In the genomic region with DNA sequence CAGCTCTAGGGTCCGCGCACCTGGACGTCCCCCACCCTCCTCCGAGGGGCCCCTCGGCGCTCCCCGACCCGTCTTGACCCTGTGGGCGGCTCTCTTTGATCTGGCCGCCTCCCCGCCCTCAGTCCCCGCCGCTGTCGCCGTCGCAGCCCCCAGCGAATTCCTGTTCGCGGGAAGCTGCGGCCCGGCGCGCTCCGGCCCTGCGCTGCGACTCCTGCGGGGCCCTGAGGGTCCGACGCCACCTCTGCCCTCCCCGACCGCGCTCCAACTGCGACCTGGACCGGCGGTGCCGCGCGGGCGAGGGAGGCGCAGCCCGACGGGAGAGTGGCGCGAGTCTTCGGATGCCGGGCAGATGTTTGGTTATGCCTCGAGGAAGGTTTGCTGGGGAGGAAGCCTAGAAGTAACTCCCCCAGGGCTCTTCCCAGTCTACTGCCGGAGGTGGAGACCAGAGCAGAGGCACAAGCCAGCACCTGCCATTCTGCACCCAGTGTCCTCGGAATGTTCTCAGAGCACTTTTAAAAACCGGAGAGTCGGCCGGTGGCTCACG, we compare ENCODE assay signal across 9 cellular contexts. TPM values are rescaled to one million over a fixed set of nuclear protein-coding genes. Genes with fewer than 3 reads are reported as not detected.
DNase-seq lines count a peak whose midpoint lies in the region; ATAC-seq, FAIRE-seq and TF ChIP-seq lines count a peak whose summit lies in the region.
"Had no signal": no experiment of that assay in that cellular context is flagged by ENCODE, and none has a peak within 500 bp of the region (broad histone marks: within the 10 kb centered on the region; RNA-seq: fewer than 3 reads in every experiment).

No MANE protein-coding gene starts in this region.

- DNase-seq in MG63 (no peak), bronchial epithelial cell (ENCODE audit: low read depth) (peak; percentile 18), pons (ENCODE audit: low spot score) (no peak), glomerular visceral epithelial cell (ENCODE audit: extremely low spot score) (no peak), cerebellum (ENCODE audit: low spot score) (no peak)

- TF ChIP-seq CTCF in DOHH2 (IDR thresholded peaks at IDR 0.05; ENCODE audit: low read depth, low read length, poor library complexity, severe bottlenecking) (no peak), bronchial epithelial cell (IDR thresholded peaks at IDR 0.05; ENCODE audit: insufficient read depth, low read length, severe bottlenecking) (no peak)

- no peak overlapping the region for H3K9ac ChIP-seq in mucosa of rectum (ENCODE audit: low read depth in 1 of 2, low read length in 2 of 2)

- no peaks in the 10 kb centered on the region for H4K20me1 ChIP-seq in DOHH2 (ENCODE audit: control insufficient read depth, insufficient read depth, low read depth, low read length)

- H3K27ac ChIP-seq in DOHH2 (ENCODE audit: low read depth, low read length) (no peak overlapping the region), mucosa of rectum (ENCODE audit: low read depth in 2 of 2, low read length in 2 of 2) (no peak overlapping the region)

- peak overlapping the region; percentile 89 for H3K4me2 ChIP-seq in DOHH2 (ENCODE audit: low read length)

- peaks cover 29% of the 10 kb centered on the region for H3K27me3 ChIP-seq in DOHH2 (ENCODE audit: control insufficient read depth, low read length)
- peaks cover 5% of the 10 kb centered on the region; the same call in 1 of the 2 replicates for H3K27me3 ChIP-seq in MG63
- H3K27me3 ChIP-seq in bronchial epithelial cell (ENCODE audit: control insufficient read depth, insufficient read depth, low read length) = peaks cover 13% of the 10 kb centered on the region
- peaks cover 17 to 18% of the 10 kb centered on the region in 2 donors for H3K27me3 ChIP-seq in mucosa of rectum (ENCODE audit: control insufficient read depth in 2 of 2, insufficient read depth in 2 of 2, low read length in 2 of 2)

- no peaks in the 10 kb centered on the region for H3K9me2 ChIP-seq in DOHH2 (replicated peaks; ENCODE audit: control insufficient read depth, low read length)

- H3K4me1 ChIP-seq in DOHH2 (ENCODE audit: control insufficient read depth, low read length) = peaks cover 30% of the 10 kb centered on the region
- H3K4me1 ChIP-seq in mucosa of rectum (ENCODE audit: control insufficient read depth in 2 of 2, insufficient read depth in 2 of 2, low read length in 2 of 2) = peaks cover 3 to 8% of the 10 kb centered on the region in 2 donors

- H3F3A ChIP-seq in DOHH2 (ENCODE audit: control insufficient read depth, insufficient read depth) = peaks cover 4% of the 10 kb centered on the region; the same call in 1 of the 2 replicates

- H3K4me3 ChIP-seq in DOHH2 (ENCODE audit: low read length) (peak overlapping the region; percentile 73), MG63 (peak overlapping the region; percentile 14; the same call in 1 of the 2 replicates), bronchial epithelial cell (ENCODE audit: low read depth, low read length) (peak overlapping the region; percentile 41), mucosa of rectum (ENCODE audit: low read length in 2 of 2) (peak overlapping the region; percentile 37 to 54)

- H3K79me2 ChIP-seq in DOHH2 (ENCODE audit: control insufficient read depth, low read length) = no peaks in the 10 kb centered on the region

- ATAC-seq in GM19463 (IDR thresholded peaks at IDR 0.05; ENCODE audit: unreplicated experiment) = peak; percentile 29

- no peak for FAIRE-seq in bronchial epithelial cell (lab: Jason Lieb, UNC)

- H3K9me3 ChIP-seq in DOHH2 (ENCODE audit: control insufficient read depth, insufficient read depth, low read length) (no peaks in the 10 kb centered on the region), MG63 (no peaks in the 10 kb centered on the region), mucosa of rectum (ENCODE audit: control insufficient read depth in 2 of 2, low read length in 2 of 2) (no peaks in the 10 kb centered on the region)

- H3K36me3 ChIP-seq in DOHH2 (ENCODE audit: control insufficient read depth, low read length) (no peaks in the 10 kb centered on the region), MG63 (no peaks in the 10 kb centered on the region), bronchial epithelial cell (ENCODE audit: control insufficient read depth, insufficient read depth, low read length) (no peaks in the 10 kb centered on the region), mucosa of rectum (ENCODE audit: control insufficient read depth in 2 of 2, insufficient read depth in 2 of 2, low read length in 2 of 2) (no peaks in the 10 kb centered on the region)

RNA-seq across cellular contexts. Expression of a gene that starts 0.4 kb away (rescaled TPM):
- total RNA-seq in MG63 (2014; rRNA removed; shearing (Covaris generic); ENCODE audit: low replicate concordance) = not detected in 2 replicates
- total RNA-seq in bronchial epithelial cell (not detected in 2 replicates), cerebellum (0.45 TPM)
- total RNA-seq: T-helper 2 cell treated with Interferon-gamma antibody and Interleukin-4, amounts not matched to agents 100 ng/mL and 5 ng/mL, for 36 hours had no signal

RNA-seq across cellular contexts. Expression of a gene that starts 41.2 kb away (rescaled TPM):
- total RNA-seq in MG63 (2014; rRNA removed; shearing (Covaris generic); ENCODE audit: low replicate concordance) = 160 and 278 TPM in 2 replicates
- total RNA-seq in bronchial epithelial cell (137 and 179 TPM in 2 replicates), cerebellum (64.9 TPM)

RNA-seq across cellular contexts. Expression of a gene that starts 41.7 kb away (rescaled TPM):
- 27.7 and 36.3 TPM in 2 replicates for total RNA-seq in MG63 (2014; rRNA removed; shearing (Covaris generic); ENCODE audit: low replicate concordance)
- 20.0 and 20.9 TPM in 2 replicates for total RNA-seq in bronchial epithelial cell
- total RNA-seq in cerebellum = 20.6 TPM

Comparison
In these comparisons a context has a peak if more than half of its experiments do, and no peak if none do; other contexts are left out.
1. H3K4me3 ChIP-seq: peak in every context shown above with its lines; median percentile 73 in DOHH2; 46 in mucosa of rectum; 41 in bronchial epithelial cell; 14 in MG63.